ENCODE assay signal across 8 cellular contexts in the genomic region with DNA sequence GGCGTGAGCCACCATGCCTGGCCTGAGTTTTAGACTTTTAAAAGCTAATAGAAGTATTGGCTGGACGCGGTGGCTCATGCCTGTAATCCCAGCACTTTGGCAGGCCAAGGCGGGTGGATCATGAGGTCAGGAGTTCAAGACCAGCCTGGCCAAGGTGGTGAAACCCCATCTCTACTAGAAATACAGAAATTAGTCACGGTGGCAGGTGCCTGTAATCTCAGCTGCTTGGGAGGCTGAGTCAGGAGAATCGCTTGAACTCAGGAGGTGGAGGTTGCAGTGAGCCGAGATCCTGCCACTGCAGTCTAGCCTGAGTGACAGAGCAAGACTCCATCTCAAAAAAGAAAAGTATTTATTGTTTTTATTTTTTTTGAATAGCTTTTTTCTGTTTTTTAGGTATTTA. TPM values are rescaled to one million over a fixed set of nuclear protein-coding genes. Genes with fewer than 3 reads are reported as not detected.
DNase-seq lines count a peak whose midpoint lies in the region; ATAC-seq and TF ChIP-seq lines count a peak whose summit lies in the region.
"Not testable (repeated sequence)": the region's sequence is repeated elsewhere in the genome, so short reads cannot be mapped to it uniquely, and the experiment has no call there.

No MANE protein-coding gene starts in this region.

- POLR2A ChIA-PET in activated CD4-positive, alpha-beta T cell treated with anti-CD3 and anti-CD28 coated beads for 36 hours (lab: Charles Lee): interaction anchor here (0.7 to 1.4 kb wide), 7 partner anchors 35 to 700 kb away, joined by 3 to 6 read pairs (median 4); partner anchors contain the start of genes COPS4 and COQ2

- peaks cover 24% of the 10 kb centered on the region for H3K36me3 ChIP-seq in adipocyte (ENCODE audit: control insufficient read depth, insufficient read depth, low read length, severe bottlenecking)

- peaks cover 13% of the 10 kb centered on the region for H3K4me1 Mint-ChIP-seq in activated CD4-positive, alpha-beta T cell treated with anti-CD3 and anti-CD28 coated beads for 36 hours
- H3K4me1 Mint-ChIP-seq in activated T-cell treated with anti-CD3 and anti-CD28 coated beads, Interleukin-2, amount 50 U/mL, for 4 hours (ENCODE audit: low read depth): peaks cover 11% of the 10 kb centered on the region
- peaks cover 32 to 42% of the 10 kb centered on the region in 2 donors for H3K4me1 Mint-ChIP-seq in natural killer cell
- not testable (repeated sequence) for H3K4me1 Mint-ChIP-seq in stimulated activated naive CD8-positive, alpha-beta T cell treated with anti-CD3 and anti-CD28 coated beads, Interleukin-15, amount 100 ng/mL, for 72 hours

- H3K36me3 Mint-ChIP-seq in activated CD4-positive, alpha-beta T cell treated with anti-CD3 and anti-CD28 coated beads for 36 hours (ENCODE audit: low read depth): peaks cover 22% of the 10 kb centered on the region
- H3K36me3 Mint-ChIP-seq in activated T-cell treated with anti-CD3 and anti-CD28 coated beads, Interleukin-2, amount 50 U/mL, for 4 hours (ENCODE audit: insufficient read depth): peaks cover 32% of the 10 kb centered on the region
- peaks cover 15% of the 10 kb centered on the region for H3K36me3 Mint-ChIP-seq in natural killer cell

- H3K4me3 ChIP-seq in adipocyte (ENCODE audit: low read length): peak overlapping the region; percentile 63

- peak overlapping the region; percentile 81 for H3K9ac ChIP-seq in adipocyte (ENCODE audit: low read length)

- not testable (repeated sequence) for H3K27me3 ChIP-seq in adipocyte (replicated peaks; ENCODE audit: control insufficient read depth, insufficient read depth, low read length)

- TF ChIP-seq CTCF in natural killer cell (IDR thresholded peaks at IDR 0.05): not testable (repeated sequence)

- H3K9me3 Mint-ChIP-seq in activated CD4-positive, alpha-beta T cell treated with anti-CD3 and anti-CD28 coated beads for 36 hours (ENCODE audit: low read depth); activated T-cell treated with anti-CD3 and anti-CD28 coated beads, Interleukin-2, amount 50 U/mL, for 4 hours; natural killer cell; stimulated activated naive CD8-positive, alpha-beta T cell treated with anti-CD3 and anti-CD28 coated beads, Interleukin-15, amount 100 ng/mL, for 72 hours: not testable (repeated sequence)

- not testable (repeated sequence) for H3K9me3 ChIP-seq in adipocyte (ENCODE audit: control insufficient read depth, low read length)

- H3K4me3 Mint-ChIP-seq in activated CD4-positive, alpha-beta T cell treated with anti-CD3 and anti-CD28 coated beads for 36 hours: peak overlapping the region; percentile 25
- not testable (repeated sequence) for H3K4me3 Mint-ChIP-seq in activated T-cell treated with anti-CD3 and anti-CD28 coated beads, Interleukin-2, amount 50 U/mL, for 4 hours
- H3K4me3 Mint-ChIP-seq in natural killer cell: peak overlapping the region; percentile 37
- peak overlapping the region in 1 of 2 donors; percentile 11 for H3K4me3 Mint-ChIP-seq in stimulated activated naive CD8-positive, alpha-beta T cell treated with anti-CD3 and anti-CD28 coated beads, Interleukin-15, amount 100 ng/mL, for 72 hours

- DNase-seq in EL (peak; percentile 4), LHCN-M2 (ENCODE audit: low read depth) (peak; percentile 53)
- DNase-seq in activated CD4-positive, alpha-beta T cell treated with anti-CD3 and anti-CD28 coated beads for 36 hours: peak; percentile 74
- DNase-seq in activated T-cell treated with anti-CD3 and anti-CD28 coated beads, Interleukin-2, amount 50 U/mL, for 4 hours; adipocyte (ENCODE audit: low read depth); natural killer cell: not testable (repeated sequence)
- DNase-seq in stimulated activated CD4-positive, alpha-beta T cell treated with anti-CD3 and anti-CD28 coated beads, Interleukin-2, amount 100 ng/mL, for 24 hours: peak; percentile 23 to 29
- peak in 1 of 2 donors; percentile 60 for DNase-seq in stimulated activated naive CD8-positive, alpha-beta T cell treated with anti-CD3 and anti-CD28 coated beads, Interleukin-15, amount 100 ng/mL, for 72 hours

- peaks cover 16% of the 10 kb centered on the region for H3K4me1 ChIP-seq in adipocyte (ENCODE audit: control insufficient read depth, insufficient read depth, low read length)

- intact Hi-C loops in activated CD4-positive, alpha-beta T cell treated with anti-CD3 and anti-CD28 coated beads for 36 hours (cut with DNase I, micrococcal nuclease): loop anchor here (1.0 to 2.0 kb wide), 9 partner anchors 36 to 208 kb away; partner anchors contain the start of gene COPS4 (in 1 of the 2)
- intact Hi-C loops in natural killer cell (cut with micrococcal nuclease): loop anchor here (1.0 kb wide), 3 partner anchors 36 to 208 kb away; no protein-coding TSS in a partner anchor

- CTCF ChIA-PET in activated CD4-positive, alpha-beta T cell treated with anti-CD3 and anti-CD28 coated beads for 36 hours (lab: Charles Lee): interaction anchor here (0.6 to 4.0 kb wide), 27 partner anchors 8 to 411 kb away, joined by 3 to 23 read pairs (median 3); partner anchors contain the start of genes COPS4 and PLAC8

- peak; percentile 69 for ATAC-seq in activated CD4-positive, alpha-beta T cell treated with anti-CD3 and anti-CD28 coated beads for 36 hours
- ATAC-seq in activated T-cell treated with anti-CD3 and anti-CD28 coated beads, Interleukin-2, amount 50 U/mL, for 4 hours: peak; percentile 33 to 41
- ATAC-seq in natural killer cell: not testable (repeated sequence)
- ATAC-seq in stimulated activated naive CD8-positive, alpha-beta T cell treated with anti-CD3 and anti-CD28 coated beads, Interleukin-15, amount 100 ng/mL, for 72 hours: peak; percentile 57

- H3K27me3 Mint-ChIP-seq in activated CD4-positive, alpha-beta T cell treated with anti-CD3 and anti-CD28 coated beads for 36 hours; activated T-cell treated with anti-CD3 and anti-CD28 coated beads, Interleukin-2, amount 50 U/mL, for 4 hours (ENCODE audit: low read depth); natural killer cell (ENCODE audit: low read depth in 2 of 2); stimulated activated naive CD8-positive, alpha-beta T cell treated with anti-CD3 and anti-CD28 coated beads, Interleukin-15, amount 100 ng/mL, for 72 hours: not testable (repeated sequence)

- H3K27ac Mint-ChIP-seq in activated CD4-positive, alpha-beta T cell treated with anti-CD3 and anti-CD28 coated beads for 36 hours; stimulated activated naive CD8-positive, alpha-beta T cell treated with anti-CD3 and anti-CD28 coated beads, Interleukin-15, amount 100 ng/mL, for 72 hours: not testable (repeated sequence)
- H3K27ac Mint-ChIP-seq in natural killer cell: peak overlapping the region in 1 of 2 donors; percentile 67

RNA-seq across cellular contexts. Expression of gene PLAC8, which starts 39.7 kb away (rescaled TPM):
- total RNA-seq in LHCN-M2 (2014; rRNA removed): 9.2 and 12.5 TPM in 2 replicates
- polyA plus RNA-seq in LHCN-M2 (2012): 43.0 TPM
- 10 to 100 TPM; 54.4 to 72.3 TPM for total RNA-seq in activated CD4-positive, alpha-beta T cell treated with anti-CD3 and anti-CD28 coated beads for 36 hours
- 10 to 100 TPM; 11.8 to 14.9 (median 14.3) TPM for total RNA-seq in activated T-cell treated with anti-CD3 and anti-CD28 coated beads, Interleukin-2, amount 50 U/mL, for 4 hours
- total RNA-seq in natural killer cell: 100 to 1,000 TPM; 684 to 889 (median 821) TPM

RNA-seq across cellular contexts. Expression of gene COPS4, which starts 39.8 kb away (rescaled TPM):
- total RNA-seq in LHCN-M2 (2014; rRNA removed): 59.2 and 65.0 TPM in 2 replicates
- 46.8 TPM for polyA plus RNA-seq in LHCN-M2 (2012)
- total RNA-seq in activated CD4-positive, alpha-beta T cell treated with anti-CD3 and anti-CD28 coated beads for 36 hours: 10 to 100 TPM; 35.7 to 35.9 TPM
- 10 to 100 TPM; 40.7 to 43.1 (median 41.2) TPM for total RNA-seq in activated T-cell treated with anti-CD3 and anti-CD28 coated beads, Interleukin-2, amount 50 U/mL, for 4 hours
- 10 to 100 TPM; 35.8 to 39.8 (median 36.1) TPM for total RNA-seq in natural killer cell

Comparison
In these comparisons a context has a peak if more than half of its experiments do, and no peak if none do; other contexts are left out.
1. RNA of gene PLAC8, which starts 39.7 kb away (total RNA-seq): 684 to 889 TPM in natural killer cell; 54.4 to 72.3 TPM in activated CD4-positive, alpha-beta T cell treated with anti-CD3 and anti-CD28 coated beads for 36 hours, 11.8 to 14.9 TPM in activated T-cell treated with anti-CD3 and anti-CD28 coated beads, Interleukin-2, amount 50 U/mL, for 4 hours and 9.2 to 12.5 TPM in LHCN-M2; every median in the first group is over 4 times any median in the second.